ENCODE assay signal across 8 cellular contexts in genomic region chr4:120749445-120750151, GRCh38.
A peak's percentile ranks its signal among the peaks of the same experiment; 100 is the strongest.
DNase-seq lines count a peak whose midpoint lies in the region; ATAC-seq and TF ChIP-seq lines count a peak whose summit lies in the region.

No MANE protein-coding gene starts in this region.

- H3K27me3 ChIP-seq in colonic mucosa, result no peaks in the 10 kb centered on the region

- H3K4me1 ChIP-seq in colonic mucosa, result no peaks in the 10 kb centered on the region

- no peaks in the 10 kb centered on the region for H3K36me3 ChIP-seq in colonic mucosa

- H3K27me3 Mint-ChIP-seq in glutamatergic neuron (ENCODE audit: unreplicated experiment), result peaks cover 6% of the 10 kb centered on the region

- H3K4me3 ChIP-seq in colonic mucosa, result no peak overlapping the region

- intact Hi-C loops in colonic mucosa (cut with DNase I), result no loop called here

- H3K9me3 ChIP-seq in colonic mucosa, result no peaks in the 10 kb centered on the region

- peaks cover 17% of the 10 kb centered on the region for H3K4me1 Mint-ChIP-seq in glutamatergic neuron (ENCODE audit: low read depth, unreplicated experiment)

- H3K27ac Mint-ChIP-seq in glutamatergic neuron (ENCODE audit: unreplicated experiment), result peak overlapping the region; percentile 83

- H3K4me3 Mint-ChIP-seq in glutamatergic neuron (ENCODE audit: unreplicated experiment), result no peak overlapping the region

- H3K9me3 Mint-ChIP-seq in glutamatergic neuron (ENCODE audit: unreplicated experiment), result peaks cover 13% of the 10 kb centered on the region

- TF ChIP-seq CTCF in glutamatergic neuron (IDR thresholded peaks at IDR 0.05; ENCODE audit: partially characterized antibody, unreplicated experiment) (no peak), colonic mucosa (IDR thresholded peaks at IDR 0.05) (no peak)

- ATAC-seq in GM18907 (IDR thresholded peaks at IDR 0.05; ENCODE audit: unreplicated experiment) (peak; percentile 100), HG02678 (IDR thresholded peaks at IDR 0.05; ENCODE audit: unreplicated experiment) (peak; percentile 97)

- H3K36me3 Mint-ChIP-seq in glutamatergic neuron (ENCODE audit: unreplicated experiment), result peaks cover 8% of the 10 kb centered on the region

- H3K27ac ChIP-seq in colonic mucosa (no peak overlapping the region), caudate nucleus (ENCODE audit: low read depth, low read length) (no peak overlapping the region)

- DNase-seq in NCI-H1105 treated with DMSO at 0.1 percent for 48 hours (lab: John Stamatoyannopoulos, UW), result peak; percentile 9
- peak; percentile 68 for DNase-seq in glutamatergic neuron
- no peak for DNase-seq in colonic mucosa
- no peak for DNase-seq in SKM-1 treated with dmso at 0.1 percent for 144 hours (lab: John Stamatoyannopoulos, UW; ENCODE audit: unreplicated experiment)
- DNase-seq in HCEC 1CT, result no peak
- no peak for DNase-seq in caudate nucleus (lab: John Stamatoyannopoulos, UW)

- H3K9ac ChIP-seq in colonic mucosa (ENCODE audit: low read depth in 2 of 2, low read length in 2 of 2), result no peak overlapping the region

Comparison
In these comparisons a context has a peak if more than half of its experiments do, and no peak if none do; other contexts are left out.
1. DNase-seq: peak in NCI-H1105 treated with DMSO at 0.1 percent for 48 hours (single experiment) and glutamatergic neuron (single experiment); none in colonic mucosa (single experiment), SKM-1 treated with dmso at 0.1 percent for 144 hours (single experiment), HCEC 1CT (single experiment) and caudate nucleus (0 of 61).